1 cellular context compared by ENCODE assay signal in the genomic region with DNA sequence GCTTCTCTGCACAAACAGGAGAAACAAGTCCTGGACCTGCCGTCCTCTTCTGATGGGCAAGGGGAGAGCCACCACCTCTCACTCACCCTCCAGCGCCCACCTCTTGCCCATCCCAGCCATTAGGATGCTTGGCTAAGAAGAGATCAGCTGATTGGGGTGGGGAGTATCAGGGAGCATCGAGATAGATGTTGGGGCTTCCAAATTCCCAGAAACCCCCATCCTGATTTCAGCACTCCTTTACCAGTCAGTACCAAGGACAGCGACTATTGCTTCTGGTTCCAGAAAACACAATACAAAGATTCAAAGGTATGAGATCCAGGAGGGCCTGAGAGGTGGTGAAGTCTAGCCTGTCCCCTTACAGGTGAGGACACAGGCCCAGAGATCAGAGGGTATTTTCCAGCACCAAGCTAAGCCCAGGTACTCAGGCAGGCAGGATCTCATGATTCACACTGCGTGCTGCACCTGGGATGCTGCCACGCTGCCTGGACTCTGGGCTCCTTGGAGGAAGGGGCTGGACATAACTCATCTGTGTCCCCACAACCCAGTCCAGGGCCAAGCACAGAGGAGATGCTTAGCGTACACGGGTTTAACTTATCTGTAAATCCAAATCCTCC.
TF ChIP-seq lines count a peak whose summit lies in the region.

No MANE protein-coding gene starts in this region.

TF ChIP-seq in WTC11, 78 proteins besides CTCF, POLR2A, EP300 and RAD21 (continued from another document and continues in another):
- TF ChIP-seq ZSCAN18 (CRISPR knock-in tag; IDR thresholded peaks at IDR 0.05), result no peak
- TF ChIP-seq, protein P1, sequence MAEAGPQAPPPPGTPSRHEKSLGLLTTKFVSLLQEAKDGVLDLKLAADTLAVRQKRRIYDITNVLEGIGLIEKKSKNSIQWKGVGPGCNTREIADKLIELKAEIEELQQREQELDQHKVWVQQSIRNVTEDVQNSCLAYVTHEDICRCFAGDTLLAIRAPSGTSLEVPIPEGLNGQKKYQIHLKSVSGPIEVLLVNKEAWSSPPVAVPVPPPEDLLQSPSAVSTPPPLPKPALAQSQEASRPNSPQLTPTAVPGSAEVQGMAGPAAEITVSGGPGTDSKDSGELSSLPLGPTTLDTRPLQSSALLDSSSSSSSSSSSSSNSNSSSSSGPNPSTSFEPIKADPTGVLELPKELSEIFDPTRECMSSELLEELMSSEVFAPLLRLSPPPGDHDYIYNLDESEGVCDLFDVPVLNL (CRISPR knock-in tag; IDR thresholded peaks at IDR 0.05; ENCODE audit: borderline replicate concordance, low read depth), result no peak
- TF ChIP-seq PRRX2 (CRISPR knock-in tag; IDR thresholded peaks at IDR 0.05), result no peak
- peak; percentile 14; the same call in 1 of the 2 replicates for TF ChIP-seq NFE2L1 (CRISPR knock-in tag; IDR thresholded peaks at IDR 0.05)
- TF ChIP-seq GRHL2 (CRISPR knock-in tag; IDR thresholded peaks at IDR 0.05; ENCODE audit: insufficient replicate concordance, severe bottlenecking), result no peak
- TF ChIP-seq GABPB1 (CRISPR knock-in tag; IDR thresholded peaks at IDR 0.05), result no peak
- no peak for TF ChIP-seq ESRRA (CRISPR knock-in tag; IDR thresholded peaks at IDR 0.05; ENCODE audit: borderline replicate concordance)
- TF ChIP-seq, protein P2, sequence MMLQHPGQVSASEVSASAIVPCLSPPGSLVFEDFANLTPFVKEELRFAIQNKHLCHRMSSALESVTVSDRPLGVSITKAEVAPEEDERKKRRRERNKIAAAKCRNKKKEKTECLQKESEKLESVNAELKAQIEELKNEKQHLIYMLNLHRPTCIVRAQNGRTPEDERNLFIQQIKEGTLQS (CRISPR knock-in tag; conservative IDR thresholded peaks at IDR 0.05), result no peak
- TF ChIP-seq CREB1 (CRISPR knock-in tag; IDR thresholded peaks at IDR 0.05), result no peak
- no peak for TF ChIP-seq NR3C1 (CRISPR knock-in tag; conservative IDR thresholded peaks at IDR 0.05; ENCODE audit: low read depth)
- TF ChIP-seq ZNF317 (CRISPR knock-in tag; IDR thresholded peaks at IDR 0.05; ENCODE audit: borderline replicate concordance, low read depth), result 0 out of 2 replicates have a peak, but pooled peaks have one; percentile 27
- no peak for TF ChIP-seq TCF7 (CRISPR knock-in tag; IDR thresholded peaks at IDR 0.05; ENCODE audit: low read depth)
- peak; percentile 81; the same call in 1 of the 2 replicates for TF ChIP-seq ZNF232 (CRISPR knock-in tag; IDR thresholded peaks at IDR 0.05)
- TF ChIP-seq, protein P3, sequence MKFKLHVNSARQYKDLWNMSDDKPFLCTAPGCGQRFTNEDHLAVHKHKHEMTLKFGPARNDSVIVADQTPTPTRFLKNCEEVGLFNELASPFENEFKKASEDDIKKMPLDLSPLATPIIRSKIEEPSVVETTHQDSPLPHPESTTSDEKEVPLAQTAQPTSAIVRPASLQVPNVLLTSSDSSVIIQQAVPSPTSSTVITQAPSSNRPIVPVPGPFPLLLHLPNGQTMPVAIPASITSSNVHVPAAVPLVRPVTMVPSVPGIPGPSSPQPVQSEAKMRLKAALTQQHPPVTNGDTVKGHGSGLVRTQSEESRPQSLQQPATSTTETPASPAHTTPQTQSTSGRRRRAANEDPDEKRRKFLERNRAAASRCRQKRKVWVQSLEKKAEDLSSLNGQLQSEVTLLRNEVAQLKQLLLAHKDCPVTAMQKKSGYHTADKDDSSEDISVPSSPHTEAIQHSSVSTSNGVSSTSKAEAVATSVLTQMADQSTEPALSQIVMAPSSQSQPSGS (CRISPR knock-in tag; IDR thresholded peaks at IDR 0.05; ENCODE audit: borderline replicate concordance, low read depth), result no peak
- 0 out of 2 replicates have a peak, but pooled peaks have one; percentile 42 for TF ChIP-seq MYBL2 (CRISPR knock-in tag; IDR thresholded peaks at IDR 0.05)
- 0 out of 2 replicates have a peak, but pooled peaks have one; percentile 47 for TF ChIP-seq ZBTB43 (CRISPR knock-in tag; IDR thresholded peaks at IDR 0.05)
- TF ChIP-seq FOXJ3 (CRISPR knock-in tag; IDR thresholded peaks at IDR 0.05; ENCODE audit: borderline replicate concordance), result no peak
- TF ChIP-seq, protein P4, sequence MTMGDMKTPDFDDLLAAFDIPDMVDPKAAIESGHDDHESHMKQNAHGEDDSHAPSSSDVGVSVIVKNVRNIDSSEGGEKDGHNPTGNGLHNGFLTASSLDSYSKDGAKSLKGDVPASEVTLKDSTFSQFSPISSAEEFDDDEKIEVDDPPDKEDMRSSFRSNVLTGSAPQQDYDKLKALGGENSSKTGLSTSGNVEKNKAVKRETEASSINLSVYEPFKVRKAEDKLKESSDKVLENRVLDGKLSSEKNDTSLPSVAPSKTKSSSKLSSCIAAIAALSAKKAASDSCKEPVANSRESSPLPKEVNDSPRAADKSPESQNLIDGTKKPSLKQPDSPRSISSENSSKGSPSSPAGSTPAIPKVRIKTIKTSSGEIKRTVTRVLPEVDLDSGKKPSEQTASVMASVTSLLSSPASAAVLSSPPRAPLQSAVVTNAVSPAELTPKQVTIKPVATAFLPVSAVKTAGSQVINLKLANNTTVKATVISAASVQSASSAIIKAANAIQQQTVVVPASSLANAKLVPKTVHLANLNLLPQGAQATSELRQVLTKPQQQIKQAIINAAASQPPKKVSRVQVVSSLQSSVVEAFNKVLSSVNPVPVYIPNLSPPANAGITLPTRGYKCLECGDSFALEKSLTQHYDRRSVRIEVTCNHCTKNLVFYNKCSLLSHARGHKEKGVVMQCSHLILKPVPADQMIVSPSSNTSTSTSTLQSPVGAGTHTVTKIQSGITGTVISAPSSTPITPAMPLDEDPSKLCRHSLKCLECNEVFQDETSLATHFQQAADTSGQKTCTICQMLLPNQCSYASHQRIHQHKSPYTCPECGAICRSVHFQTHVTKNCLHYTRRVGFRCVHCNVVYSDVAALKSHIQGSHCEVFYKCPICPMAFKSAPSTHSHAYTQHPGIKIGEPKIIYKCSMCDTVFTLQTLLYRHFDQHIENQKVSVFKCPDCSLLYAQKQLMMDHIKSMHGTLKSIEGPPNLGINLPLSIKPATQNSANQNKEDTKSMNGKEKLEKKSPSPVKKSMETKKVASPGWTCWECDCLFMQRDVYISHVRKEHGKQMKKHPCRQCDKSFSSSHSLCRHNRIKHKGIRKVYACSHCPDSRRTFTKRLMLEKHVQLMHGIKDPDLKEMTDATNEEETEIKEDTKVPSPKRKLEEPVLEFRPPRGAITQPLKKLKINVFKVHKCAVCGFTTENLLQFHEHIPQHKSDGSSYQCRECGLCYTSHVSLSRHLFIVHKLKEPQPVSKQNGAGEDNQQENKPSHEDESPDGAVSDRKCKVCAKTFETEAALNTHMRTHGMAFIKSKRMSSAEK (CRISPR knock-in tag; IDR thresholded peaks at IDR 0.05; ENCODE audit: borderline replicate concordance), result no peak
- TF ChIP-seq SMAD4 (CRISPR knock-in tag; IDR thresholded peaks at IDR 0.05), result no peak
- TF ChIP-seq NFYB (CRISPR knock-in tag; conservative IDR thresholded peaks at IDR 0.05; ENCODE audit: low read depth), result 0 out of 2 replicates have a peak, but pooled peaks have one; percentile 14
- TF ChIP-seq OVOL2 (CRISPR knock-in tag; IDR thresholded peaks at IDR 0.05; ENCODE audit: borderline replicate concordance), result no peak
- TF ChIP-seq ELF4 (CRISPR knock-in tag; IDR thresholded peaks at IDR 0.05; ENCODE audit: low read depth), result no peak
- TF ChIP-seq IRF2 (CRISPR knock-in tag; IDR thresholded peaks at IDR 0.05; ENCODE audit: borderline replicate concordance, low read depth), result no peak
- TF ChIP-seq ZNF121 (CRISPR knock-in tag; IDR thresholded peaks at IDR 0.05), result no peak
- TF ChIP-seq FOXP1 (CRISPR knock-in tag; IDR thresholded peaks at IDR 0.05; ENCODE audit: borderline replicate concordance), result peak; percentile 72; the same call in 1 of the 2 replicates
- TF ChIP-seq SMAD3 (CRISPR knock-in tag; IDR thresholded peaks at IDR 0.05; ENCODE audit: borderline replicate concordance), result peak; percentile 74; the same call in 1 of the 2 replicates
- TF ChIP-seq, protein P5, sequence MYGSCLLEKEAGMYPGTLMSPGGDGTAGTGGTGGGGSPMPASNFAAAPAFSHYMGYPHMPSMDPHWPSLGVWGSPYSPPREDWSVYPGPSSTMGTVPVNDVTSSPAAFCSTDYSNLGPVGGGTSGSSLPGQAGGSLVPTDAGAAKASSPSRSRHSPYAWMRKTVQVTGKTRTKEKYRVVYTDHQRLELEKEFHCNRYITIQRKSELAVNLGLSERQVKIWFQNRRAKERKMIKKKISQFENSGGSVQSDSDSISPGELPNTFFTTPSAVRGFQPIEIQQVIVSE (CRISPR knock-in tag; IDR thresholded peaks at IDR 0.05; ENCODE audit: borderline replicate concordance), result no peak
- TF ChIP-seq USF2 (CRISPR knock-in tag; IDR thresholded peaks at IDR 0.05), result peak; percentile 15; the same call in 1 of the 2 replicates
- TF ChIP-seq RELA (CRISPR knock-in tag; IDR thresholded peaks at IDR 0.05; ENCODE audit: borderline replicate concordance), result no peak
- TF ChIP-seq ZBTB21 (CRISPR knock-in tag; IDR thresholded peaks at IDR 0.05; ENCODE audit: borderline replicate concordance), result no peak
- TF ChIP-seq JAZF1 (CRISPR knock-in tag; IDR thresholded peaks at IDR 0.05), result no peak
- TF ChIP-seq JUN (CRISPR knock-in tag; IDR thresholded peaks at IDR 0.05), result peak; percentile 62; the same call in 1 of the 2 replicates
- no peak for TF ChIP-seq NR2C2 (CRISPR knock-in tag; IDR thresholded peaks at IDR 0.05)
- TF ChIP-seq MXD4 (CRISPR knock-in tag; IDR thresholded peaks at IDR 0.05; ENCODE audit: borderline replicate concordance), result no peak
- no peak for TF ChIP-seq ZNF416 (CRISPR knock-in tag; IDR thresholded peaks at IDR 0.05)
- no peak for TF ChIP-seq SP1 (CRISPR knock-in tag; conservative IDR thresholded peaks at IDR 0.05)
- TF ChIP-seq, protein P6, sequence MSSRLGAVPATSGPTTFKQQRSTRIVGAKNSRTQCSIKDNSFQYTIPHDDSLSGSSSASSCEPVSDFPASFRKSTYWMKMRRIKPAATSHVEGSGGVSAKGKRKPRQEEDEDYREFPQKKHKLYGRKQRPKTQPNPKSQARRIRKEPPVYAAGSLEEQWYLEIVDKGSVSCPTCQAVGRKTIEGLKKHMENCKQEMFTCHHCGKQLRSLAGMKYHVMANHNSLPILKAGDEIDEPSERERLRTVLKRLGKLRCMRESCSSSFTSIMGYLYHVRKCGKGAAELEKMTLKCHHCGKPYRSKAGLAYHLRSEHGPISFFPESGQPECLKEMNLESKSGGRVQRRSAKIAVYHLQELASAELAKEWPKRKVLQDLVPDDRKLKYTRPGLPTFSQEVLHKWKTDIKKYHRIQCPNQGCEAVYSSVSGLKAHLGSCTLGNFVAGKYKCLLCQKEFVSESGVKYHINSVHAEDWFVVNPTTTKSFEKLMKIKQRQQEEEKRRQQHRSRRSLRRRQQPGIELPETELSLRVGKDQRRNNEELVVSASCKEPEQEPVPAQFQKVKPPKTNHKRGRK (CRISPR knock-in tag; IDR thresholded peaks at IDR 0.05; ENCODE audit: borderline replicate concordance), result no peak
- no peak for TF ChIP-seq E2F5 (CRISPR knock-in tag; IDR thresholded peaks at IDR 0.05)
